8 cellular contexts compared by ENCODE assay signal in genomic region chr6:14118091-14118439, GRCh38. TPM values are rescaled to one million over a fixed set of nuclear protein-coding genes. Genes with fewer than 3 reads are reported as not detected.
DNase-seq lines count a peak whose midpoint lies in the region; ATAC-seq and TF ChIP-seq lines count a peak whose summit lies in the region.

No MANE protein-coding gene starts in this region.

- ATAC-seq in GM19395 (IDR thresholded peaks at IDR 0.05; ENCODE audit: unreplicated experiment) (peak; percentile 13), sciatic nerve (peak; percentile 9)

- peaks cover 51% of the 10 kb centered on the region for H3K36me3 ChIP-seq in OCI-LY3 (replicated peaks; ENCODE audit: low read depth, low read length)
- no peaks in the 10 kb centered on the region for H3K36me3 ChIP-seq in fibroblast of lung (ENCODE audit: control insufficient read depth, insufficient read depth, low read length)

- peak overlapping the region; percentile 93 for H3K27ac ChIP-seq in OCI-LY3 (ENCODE audit: low read length)
- no peak overlapping the region for H3K27ac ChIP-seq in fibroblast of lung (ENCODE audit: insufficient read depth, low read length)

- TF ChIP-seq CTCF in OCI-LY3 (IDR thresholded peaks at IDR 0.05; ENCODE audit: low read depth, low read length) (0 out of 2 replicates have a peak, but pooled peaks have one; percentile 11), fibroblast of lung (conservative IDR thresholded peaks at IDR 0.05 in 1 of 2, IDR thresholded peaks at IDR 0.05 in 1 of 2; ENCODE audit: low read depth in 1 of 2, low read length in 2 of 2) (no peak)

- H3K79me2 ChIP-seq in OCI-LY3 (ENCODE audit: low read length) (peaks cover 59% of the 10 kb centered on the region), fibroblast of lung (ENCODE audit: control insufficient read depth, insufficient read depth, low read length) (no peaks in the 10 kb centered on the region)

- H3K4me3 ChIP-seq in OCI-LY3 (ENCODE audit: low read length) = peak overlapping the region; percentile 100
- H3K4me3 ChIP-seq in fibroblast of lung (replicated peaks in 1 of 4; ENCODE audit: control extremely low read depth in 1 of 4, insufficient read depth in 1 of 4, low read depth in 3 of 4, low read length in 4 of 4) = peak overlapping the region; percentile 51 to 63 (median 55)

- H3K4me1 ChIP-seq in OCI-LY3 (ENCODE audit: low read length) (peaks cover 32% of the 10 kb centered on the region), fibroblast of lung (ENCODE audit: control insufficient read depth, extremely low read depth, insufficient read depth, low read length) (no peaks in the 10 kb centered on the region)

- H3K4me2 ChIP-seq in OCI-LY3 (ENCODE audit: low read length) (peak overlapping the region; percentile 96), fibroblast of lung (ENCODE audit: extremely low read depth, insufficient read depth, low read length) (peak overlapping the region; percentile 80)

- H4K20me1 ChIP-seq in OCI-LY3 (ENCODE audit: insufficient read depth, low read length) = peaks cover 52% of the 10 kb centered on the region
- no peaks in the 10 kb centered on the region for H4K20me1 ChIP-seq in fibroblast of lung (ENCODE audit: control insufficient read depth, extremely low read depth, insufficient read depth, low read length)

- H3K9ac ChIP-seq in OCI-LY3 (ENCODE audit: low read length) (peak overlapping the region; percentile 99), fibroblast of lung (ENCODE audit: insufficient read depth, low read length) (peak overlapping the region; percentile 7)

- H3K27me3 ChIP-seq in OCI-LY3 (ENCODE audit: low read depth, low read length) = no peaks in the 10 kb centered on the region
- no peaks in the 10 kb centered on the region for H3K27me3 ChIP-seq in fibroblast of lung (ENCODE audit: control insufficient read depth, insufficient read depth, low read length)

- intact Hi-C loops in sciatic nerve (cut with DNase I) = no loop called here

- H2AFZ ChIP-seq in OCI-LY3 (ENCODE audit: low read depth, low read length) (no peak overlapping the region), fibroblast of lung (ENCODE audit: low read length) (peak overlapping the region; percentile 53)

- no peaks in the 10 kb centered on the region for H3K9me3 ChIP-seq in OCI-LY3 (ENCODE audit: insufficient read depth, low read length)
- no peaks in the 10 kb centered on the region for H3K9me3 ChIP-seq in fibroblast of lung (ENCODE audit: control insufficient read depth, insufficient read depth, low read depth, low read length)

- DNase-seq in fibroblast of lung (ENCODE audit: low read depth in 2 of 2) = no peak
- no peak for DNase-seq in sciatic nerve (ENCODE audit: low spot score)
- DNase-seq in stimulated activated CD4-positive, alpha-beta T cell treated with anti-CD3 and anti-CD28 coated beads, Interleukin-4, amount 100 ng/mL, for 1 hour = no peak
- DNase-seq in occipital lobe (lab: John Stamatoyannopoulos, UW) = no peak
- DNase-seq in amygdala (lab: John Stamatoyannopoulos, UW) = no peak
- no peak for DNase-seq in NCI-H128 (lab: John Stamatoyannopoulos, UW; ENCODE audit: unreplicated experiment)

RNA-seq across cellular contexts. Expression of gene CD83, which starts 0.5 kb away (rescaled TPM):
- total RNA-seq in fibroblast of lung (1.3 and 5.0 TPM in 2 replicates), sciatic nerve (22.3 TPM), occipital lobe (22.0 TPM)
- 2.1 and 5.9 TPM in 2 replicates for polyA plus RNA-seq in fibroblast of lung
- 1.6 and 6.0 TPM in 2 replicates for polyA plus RNA-seq in fibroblast of lung (2012)
- polyA minus RNA-seq in fibroblast of lung (ENCODE audit: low replicate concordance) = 0.52 and 0.59 TPM in 2 replicates
